8 cellular contexts compared by ENCODE assay signal in genomic region chr10:79244841-79245504, GRCh38.
DNase-seq lines count a peak whose midpoint lies in the region; ATAC-seq, FAIRE-seq and TF ChIP-seq lines count a peak whose summit lies in the region.

No MANE protein-coding gene starts in this region.

- H3K4me1 ChIP-seq in esophagus (ENCODE audit: control insufficient read depth in 2 of 2, insufficient read depth in 2 of 2, low read length in 1 of 2) (peaks cover 23 to 46% of the 10 kb centered on the region in 2 donors), stomach smooth muscle (ENCODE audit: control insufficient read depth, insufficient read depth, low read length) (peaks cover 84% of the 10 kb centered on the region)

- ATAC-seq in GM21423 (IDR thresholded peaks at IDR 0.05; ENCODE audit: unreplicated experiment): peak; percentile 32

- H3K9ac ChIP-seq in stomach smooth muscle (ENCODE audit: low read length in 2 of 2): no peak overlapping the region

- DNase-seq in GM12892 (ENCODE audit: insufficient read length) (peak; percentile 49), NAMALWA (ENCODE audit: low spot score) (peak; percentile 47), SW480 (ENCODE audit: low spot score) (no peak), NCI-H524 treated with DMSO at 0.1 percent for 48 hours (lab: John Stamatoyannopoulos, UW) (no peak), cerebellar cortex (ENCODE audit: low spot score) (no peak)

- 71 to 73% methylated on average over 15 of the region's 15 CpGs for WGBS in esophagus, 2 donors

- H3K4me3 ChIP-seq in esophagus (ENCODE audit: low read depth in 1 of 2, low read length in 2 of 2) (peak overlapping the region in 1 of 2 donors; percentile 7), stomach smooth muscle (ENCODE audit: low read length in 2 of 2) (peak overlapping the region in 1 of 2 donors; percentile 47)

- no peaks in the 10 kb centered on the region for H3K27me3 ChIP-seq in esophagus (ENCODE audit: control insufficient read depth in 1 of 2, insufficient read depth in 2 of 2, low read length in 2 of 2)
- H3K27me3 ChIP-seq in stomach smooth muscle (ENCODE audit: control insufficient read depth in 1 of 2, insufficient read depth in 2 of 2, low read length in 2 of 2): no peaks in the 10 kb centered on the region

- peaks cover 0 to 12% of the 10 kb centered on the region in 2 donors for H3K36me3 ChIP-seq in esophagus (ENCODE audit: control insufficient read depth in 2 of 2, insufficient read depth in 2 of 2, low read length in 1 of 2)
- no peaks in the 10 kb centered on the region for H3K36me3 ChIP-seq in stomach smooth muscle (ENCODE audit: control insufficient read depth in 2 of 2, insufficient read depth in 2 of 2, low read length in 2 of 2)

- peak; percentile 92 for FAIRE-seq in GM12892 (lab: Jason Lieb, UNC)

- TF ChIP-seq POLR2A in GM12892 (IDR thresholded peaks at IDR 0.05; ENCODE audit: low read depth, low read length): peak; percentile 78

- H3K9me3 ChIP-seq in esophagus (ENCODE audit: control insufficient read depth in 2 of 2, insufficient read depth in 1 of 2, low read depth in 1 of 2, low read length in 1 of 2) (no peaks in the 10 kb centered on the region), stomach smooth muscle (ENCODE audit: control insufficient read depth in 2 of 2, low read length in 2 of 2) (no peaks in the 10 kb centered on the region)

- peak overlapping the region; percentile 74 to 81 for H3K27ac ChIP-seq in esophagus (ENCODE audit: low read depth in 2 of 2, low read length in 1 of 2)
- H3K27ac ChIP-seq in stomach smooth muscle (ENCODE audit: low read length): peak overlapping the region; percentile 93

Comparison
In these comparisons a context has a peak if more than half of its experiments do, and no peak if none do; other contexts are left out.
1. DNase-seq: peak in GM12892 (single experiment) and NAMALWA (single experiment); none in SW480 (single experiment), NCI-H524 treated with DMSO at 0.1 percent for 48 hours (single experiment) and cerebellar cortex (single experiment).